20 cellular contexts compared by ENCODE assay signal in genomic region chr12:3145546-3146310, GRCh38.
"Had no signal": no experiment of that assay in that cellular context is flagged by ENCODE, and none has a peak within 500 bp of the region (broad histone marks: within the 10 kb centered on the region; RNA-seq: fewer than 3 reads in every experiment).

No MANE protein-coding gene starts in this region.

- DNase-seq: activated naive CD4-positive, alpha-beta T cell; activated T-cell treated with anti-CD3 and anti-CD28 coated beads, Interleukin-2, amount 50 U/mL, for 1 hour; brain microvascular endothelial cell; esophagus squamous epithelium; gastrocnemius medialis; head of caudate nucleus; hypothalamus; left colon; naive B cell; stimulated activated CD4-positive, alpha-beta T cell treated with anti-CD3 and anti-CD28 coated beads, Interleukin-4, amount 100 ng/mL, for 24 hours; stimulated activated naive CD4-positive, alpha-beta T cell treated with Interleukin-2 at 50 U/mL for 16 hours; T-helper 1 cell had no signal

- H3K4me3 ChIP-seq: adrenal gland, ascending aorta, coronary artery, esophagus squamous epithelium, gastrocnemius medialis, lung, prostate gland had no signal

- H3K9me3 Mint-ChIP-seq: activated T-helper 17 cell treated with anti-CD3 and anti-CD28 coated beads, Interleukin-2, amount 50 U/mL, for 72 hours; neural crest cell had no signal

- H3K36me3 Mint-ChIP-seq: activated naive CD8-positive, alpha-beta T cell; naive B cell had no signal

- H3K27me3 ChIP-seq: adrenal gland, ascending aorta, brain microvascular endothelial cell, esophagus squamous epithelium, gastrocnemius medialis had no signal

- H3K4me3 Mint-ChIP-seq: activated naive CD8-positive, alpha-beta T cell; activated T-helper 17 cell treated with anti-CD3 and anti-CD28 coated beads, Interleukin-2, amount 50 U/mL, for 72 hours; neural crest cell had no signal

- H3K4me1 Mint-ChIP-seq: activated T-helper 17 cell treated with anti-CD3 and anti-CD28 coated beads, Interleukin-2, amount 50 U/mL, for 72 hours; naive B cell had no signal

- ATAC-seq: activated T-helper 17 cell treated with anti-CD3 and anti-CD28 coated beads, Interleukin-2, amount 50 U/mL, for 72 hours; gastrocnemius medialis; left colon had no signal

- H3K27ac ChIP-seq: adrenal gland, ascending aorta, brain microvascular endothelial cell, coronary artery, esophagus squamous epithelium, gastrocnemius medialis, prostate gland had no signal

- H3K9me3 ChIP-seq: adrenal gland, ascending aorta, esophagus squamous epithelium, gastrocnemius medialis, prostate gland had no signal

- H3K36me3 ChIP-seq: adrenal gland, ascending aorta, brain microvascular endothelial cell, esophagus squamous epithelium, gastrocnemius medialis, prostate gland had no signal

- H3K27ac Mint-ChIP-seq: activated naive CD8-positive, alpha-beta T cell; activated T-helper 17 cell treated with anti-CD3 and anti-CD28 coated beads, Interleukin-2, amount 50 U/mL, for 72 hours; naive B cell had no signal
